8 cellular contexts compared by ENCODE assay signal in genomic region chr14:105086833-105087307, GRCh38. TPM values are rescaled to one million over a fixed set of nuclear protein-coding genes. Genes with fewer than 3 reads are reported as not detected.
DNase-seq lines count a peak whose midpoint lies in the region; ATAC-seq and TF ChIP-seq lines count a peak whose summit lies in the region.

No MANE protein-coding gene starts in this region.

- TF ChIP-seq CTCF in fibroblast of villous mesenchyme (IDR thresholded peaks at IDR 0.05; ENCODE audit: insufficient read depth, low read depth, low read length) = peak; percentile 86
- TF ChIP-seq CTCF in osteoblast (IDR thresholded peaks at IDR 0.05; ENCODE audit: extremely low read depth, low read depth, low read length) = peak; percentile 65
- TF ChIP-seq CTCF in tibial artery (IDR thresholded peaks at IDR 0.05) = peak; percentile 72 to 75

- H3K4me2 ChIP-seq in osteoblast (ENCODE audit: insufficient read depth, low read length) = peak overlapping the region; percentile 86

- H3K36me3 ChIP-seq in osteoblast (ENCODE audit: insufficient read depth, low read length) (no peaks in the 10 kb centered on the region), tibial artery (no peaks in the 10 kb centered on the region)

- H3K4me3 ChIP-seq in fibroblast of villous mesenchyme (ENCODE audit: low read depth, low read length) = peak overlapping the region; percentile 66
- peak overlapping the region; percentile 78 for H3K4me3 ChIP-seq in osteoblast (ENCODE audit: insufficient read depth, low read length)
- peak overlapping the region; percentile 43 to 61 for H3K4me3 ChIP-seq in tibial artery

- no peaks in the 10 kb centered on the region for H3K36me3 Mint-ChIP-seq in activated T-helper 17 cell treated with anti-CD3 and anti-CD28 coated beads, Interleukin-2, amount 50 U/mL, for 72 hours (ENCODE audit: low read depth)

- peak; percentile 25 for DNase-seq in COLO829 (ENCODE audit: low spot score)
- DNase-seq in HT-29 (ENCODE audit: low spot score) = peak; percentile 74
- DNase-seq in RKO (ENCODE audit: low spot score) = peak; percentile 88
- DNase-seq in fibroblast of villous mesenchyme (ENCODE audit: low read depth) = peak; percentile 86
- DNase-seq in osteoblast (ENCODE audit: insufficient read length, low spot score, missing footprints) = peak; percentile 98
- DNase-seq in tibial artery = peak; percentile 80 to 84

- H3K27ac Mint-ChIP-seq in activated T-helper 17 cell treated with anti-CD3 and anti-CD28 coated beads, Interleukin-2, amount 50 U/mL, for 72 hours = peak overlapping the region; percentile 17

- H3K4me3 Mint-ChIP-seq in activated T-helper 17 cell treated with anti-CD3 and anti-CD28 coated beads, Interleukin-2, amount 50 U/mL, for 72 hours = peak overlapping the region; percentile 71

- H3K4me1 ChIP-seq in osteoblast (ENCODE audit: insufficient read depth, low read length) (peaks cover 22% of the 10 kb centered on the region), tibial artery (peaks cover 8 to 55% (median 46%) of the 10 kb centered on the region in 4 donors)

- intact Hi-C loops in tibial artery (cut with DNase I; ENCODE audit: low total_unique reads) = loop anchor here (5.0 kb wide), 1 partner anchor 265 kb away; no protein-coding TSS in a partner anchor

- H3K27me3 Mint-ChIP-seq in activated T-helper 17 cell treated with anti-CD3 and anti-CD28 coated beads, Interleukin-2, amount 50 U/mL, for 72 hours = no peaks in the 10 kb centered on the region

- H3K79me2 ChIP-seq in osteoblast (ENCODE audit: insufficient read depth, low read length) = no peaks in the 10 kb centered on the region

- ATAC-seq in GM19372 (IDR thresholded peaks at IDR 0.05; ENCODE audit: low read depth, unreplicated experiment) = peak; percentile 59
- ATAC-seq in activated T-helper 17 cell treated with anti-CD3 and anti-CD28 coated beads, Interleukin-2, amount 50 U/mL, for 72 hours (replicated peaks) = peak; percentile 91

- H2AFZ ChIP-seq in osteoblast (ENCODE audit: low read length) = peak overlapping the region; percentile 65

- H3K27me3 ChIP-seq in osteoblast (ENCODE audit: insufficient read depth, low read length) (no peaks in the 10 kb centered on the region), tibial artery (no peaks in the 10 kb centered on the region)

- H3K27ac ChIP-seq in osteoblast (ENCODE audit: low read depth, low read length) (peak overlapping the region; percentile 4), tibial artery (peak overlapping the region; percentile 74 to 98)

- H3K9me3 Mint-ChIP-seq in activated T-helper 17 cell treated with anti-CD3 and anti-CD28 coated beads, Interleukin-2, amount 50 U/mL, for 72 hours = no peaks in the 10 kb centered on the region

- H4K20me1 ChIP-seq in osteoblast (ENCODE audit: insufficient read depth, low read length) = peaks cover 33% of the 10 kb centered on the region

- no peaks in the 10 kb centered on the region for H3K9me3 ChIP-seq in osteoblast (ENCODE audit: low read depth, low read length)
- no peaks in the 10 kb centered on the region for H3K9me3 ChIP-seq in tibial artery

- peaks cover 9% of the 10 kb centered on the region for H3K4me1 Mint-ChIP-seq in activated T-helper 17 cell treated with anti-CD3 and anti-CD28 coated beads, Interleukin-2, amount 50 U/mL, for 72 hours

RNA-seq across cellular contexts. Expression of gene GPR132, which starts 21.6 kb away (rescaled TPM):
- total RNA-seq in HT-29 (2014; rRNA removed; shearing (Covaris generic)) = not detected in 2 replicates
- 10 to 100 TPM; 46.5 to 49.5 TPM for total RNA-seq in activated T-helper 17 cell treated with anti-CD3 and anti-CD28 coated beads, Interleukin-2, amount 50 U/mL, for 72 hours
- total RNA-seq in fibroblast of villous mesenchyme (under 0.01 TPM in 1 of 2 replicates, not detected in the other), osteoblast (under 0.01 TPM in 2 replicates)

Comparison
In these comparisons a context has a peak if more than half of its experiments do, and no peak if none do; other contexts are left out.
1. Peak in every context shown above with its lines: DNase-seq, ATAC-seq, H3K4me3 ChIP-seq and H3K27ac ChIP-seq.
2. DNase-seq: peak in every context shown above with its lines; median percentile 98 in osteoblast; 88 in RKO; 86 in fibroblast of villous mesenchyme; 82 in tibial artery; 74 in HT-29; 25 in COLO829.
3. RNA of gene GPR132, which starts 21.6 kb away (total RNA-seq): 46.5 to 49.5 TPM in activated T-helper 17 cell treated with anti-CD3 and anti-CD28 coated beads, Interleukin-2, amount 50 U/mL, for 72 hours; not detected in HT-29, under 0.01 TPM in fibroblast of villous mesenchyme and under 0.01 TPM in osteoblast; every median in the first group is over 10 times any median in the second.